ENCODE assay signal across 1 cellular context in the genomic region with DNA sequence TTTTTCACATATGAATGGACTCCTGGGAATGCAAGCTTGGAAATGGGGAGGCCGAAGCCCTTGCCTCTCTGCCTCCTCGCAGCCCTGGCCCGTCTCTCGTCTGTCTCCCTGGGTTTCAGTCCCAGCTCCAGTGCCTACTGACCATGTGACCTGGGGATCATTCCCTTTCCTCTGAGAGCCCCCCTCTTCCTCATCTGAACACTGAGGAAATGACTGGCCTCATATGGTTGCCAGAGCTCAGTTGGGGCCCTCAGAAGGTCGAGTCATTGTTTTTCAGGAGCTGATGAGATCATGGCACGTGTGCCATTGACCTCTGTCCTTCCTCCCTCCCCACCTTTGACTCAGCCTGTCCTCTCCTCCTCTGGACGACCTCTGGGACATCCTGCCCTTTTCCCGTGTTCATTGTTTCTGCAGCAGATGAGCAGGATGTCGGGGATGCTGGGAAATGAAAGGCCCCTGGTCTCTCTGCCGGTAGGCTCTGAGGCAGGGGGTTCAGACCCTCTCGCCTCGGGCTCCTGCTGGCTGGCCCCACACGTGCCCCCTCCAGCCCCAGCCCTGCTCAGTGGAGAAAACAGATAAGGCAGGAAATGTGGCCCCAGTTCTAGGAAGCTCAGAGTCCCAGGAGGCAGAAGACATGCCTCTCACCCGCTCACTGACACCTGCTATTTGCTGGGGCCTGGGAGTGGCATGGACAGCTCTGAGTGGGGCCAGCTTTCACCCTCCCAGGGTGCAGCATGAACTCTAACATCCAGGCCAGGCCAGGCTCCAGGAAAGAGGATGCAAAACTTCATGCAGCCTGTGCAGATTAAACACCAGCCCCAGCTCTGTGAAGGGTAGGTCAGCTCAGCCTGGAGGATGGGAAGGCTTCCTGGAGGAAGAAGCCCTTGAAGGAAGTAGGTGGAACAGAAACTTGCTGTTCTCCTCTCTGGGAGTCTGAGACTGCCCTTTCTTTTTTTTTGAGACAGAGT.
TF ChIP-seq lines count a peak whose summit lies in the region.

No MANE protein-coding gene starts in this region.

TF ChIP-seq in K562, 482 proteins besides CTCF, POLR2A, EP300 and RAD21 (continued from another document and continues in another):
- TF ChIP-seq, protein P1, sequence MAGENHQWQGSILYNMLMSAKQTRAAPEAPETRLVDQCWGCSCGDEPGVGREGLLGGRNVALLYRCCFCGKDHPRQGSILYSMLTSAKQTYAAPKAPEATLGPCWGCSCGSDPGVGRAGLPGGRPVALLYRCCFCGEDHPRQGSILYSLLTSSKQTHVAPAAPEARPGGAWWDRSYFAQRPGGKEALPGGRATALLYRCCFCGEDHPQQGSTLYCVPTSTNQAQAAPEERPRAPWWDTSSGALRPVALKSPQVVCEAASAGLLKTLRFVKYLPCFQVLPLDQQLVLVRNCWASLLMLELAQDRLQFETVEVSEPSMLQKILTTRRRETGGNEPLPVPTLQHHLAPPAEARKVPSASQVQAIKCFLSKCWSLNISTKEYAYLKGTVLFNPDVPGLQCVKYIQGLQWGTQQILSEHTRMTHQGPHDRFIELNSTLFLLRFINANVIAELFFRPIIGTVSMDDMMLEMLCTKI (IDR thresholded peaks at IDR 0.05; ENCODE audit: partially characterized antibody), result no peak
- peak; percentile 41; the same call in 1 of the 2 replicates for TF ChIP-seq GTF2E2 (tag; IDR thresholded peaks at IDR 0.05)
- TF ChIP-seq JUND (IDR thresholded peaks at IDR 0.05; ENCODE audit: borderline replicate concordance, low read depth, low read length), result peak; percentile 96
- TF ChIP-seq JUND (tag; IDR thresholded peaks at IDR 0.05; ENCODE audit: borderline replicate concordance, low read depth, low read length), result peak; percentile 98
- TF ChIP-seq RBBP5 (IDR thresholded peaks at IDR 0.05; ENCODE audit: borderline replicate concordance, insufficient read depth, low read length, poor library complexity, severe bottlenecking), result peak; percentile 55
- no peak; the same call in 1 of the 2 replicates for TF ChIP-seq POLR2H (tag; IDR thresholded peaks at IDR 0.05; ENCODE audit: low read depth)
- TF ChIP-seq PTRF (tag; IDR thresholded peaks at IDR 0.05), result no peak; the same call in 1 of the 2 replicates
- peak; percentile 90 for TF ChIP-seq FOSL1 (tag; conservative IDR thresholded peaks at IDR 0.05)
- TF ChIP-seq, protein P2, sequence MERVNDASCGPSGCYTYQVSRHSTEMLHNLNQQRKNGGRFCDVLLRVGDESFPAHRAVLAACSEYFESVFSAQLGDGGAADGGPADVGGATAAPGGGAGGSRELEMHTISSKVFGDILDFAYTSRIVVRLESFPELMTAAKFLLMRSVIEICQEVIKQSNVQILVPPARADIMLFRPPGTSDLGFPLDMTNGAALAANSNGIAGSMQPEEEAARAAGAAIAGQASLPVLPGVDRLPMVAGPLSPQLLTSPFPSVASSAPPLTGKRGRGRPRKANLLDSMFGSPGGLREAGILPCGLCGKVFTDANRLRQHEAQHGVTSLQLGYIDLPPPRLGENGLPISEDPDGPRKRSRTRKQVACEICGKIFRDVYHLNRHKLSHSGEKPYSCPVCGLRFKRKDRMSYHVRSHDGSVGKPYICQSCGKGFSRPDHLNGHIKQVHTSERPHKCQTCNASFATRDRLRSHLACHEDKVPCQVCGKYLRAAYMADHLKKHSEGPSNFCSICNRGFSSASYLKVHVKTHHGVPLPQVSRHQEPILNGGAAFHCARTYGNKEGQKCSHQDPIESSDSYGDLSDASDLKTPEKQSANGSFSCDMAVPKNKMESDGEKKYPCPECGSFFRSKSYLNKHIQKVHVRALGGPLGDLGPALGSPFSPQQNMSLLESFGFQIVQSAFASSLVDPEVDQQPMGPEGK (CRISPR knock-in tag; IDR thresholded peaks at IDR 0.05; ENCODE audit: borderline replicate concordance), result no peak; the same call in 1 of the 2 replicates
- TF ChIP-seq KDM1A (IDR thresholded peaks at IDR 0.05), result peak; percentile 73 to 77
- peak; percentile 80 for TF ChIP-seq MTA1 (IDR thresholded peaks at IDR 0.05; ENCODE audit: borderline replicate concordance)
- peak; percentile 94 for TF ChIP-seq DPF2 (IDR thresholded peaks at IDR 0.05)
- no peak for TF ChIP-seq ZNF445 (CRISPR knock-in tag; IDR thresholded peaks at IDR 0.05; ENCODE audit: low read depth)
- TF ChIP-seq GATAD2B (IDR thresholded peaks at IDR 0.05; ENCODE audit: borderline replicate concordance), result no peak
- no peak for TF ChIP-seq POLR3A (IDR thresholded peaks at IDR 0.05; ENCODE audit: borderline replicate concordance, extremely low read depth, insufficient read depth, insufficient read length)
- TF ChIP-seq, protein P3, sequence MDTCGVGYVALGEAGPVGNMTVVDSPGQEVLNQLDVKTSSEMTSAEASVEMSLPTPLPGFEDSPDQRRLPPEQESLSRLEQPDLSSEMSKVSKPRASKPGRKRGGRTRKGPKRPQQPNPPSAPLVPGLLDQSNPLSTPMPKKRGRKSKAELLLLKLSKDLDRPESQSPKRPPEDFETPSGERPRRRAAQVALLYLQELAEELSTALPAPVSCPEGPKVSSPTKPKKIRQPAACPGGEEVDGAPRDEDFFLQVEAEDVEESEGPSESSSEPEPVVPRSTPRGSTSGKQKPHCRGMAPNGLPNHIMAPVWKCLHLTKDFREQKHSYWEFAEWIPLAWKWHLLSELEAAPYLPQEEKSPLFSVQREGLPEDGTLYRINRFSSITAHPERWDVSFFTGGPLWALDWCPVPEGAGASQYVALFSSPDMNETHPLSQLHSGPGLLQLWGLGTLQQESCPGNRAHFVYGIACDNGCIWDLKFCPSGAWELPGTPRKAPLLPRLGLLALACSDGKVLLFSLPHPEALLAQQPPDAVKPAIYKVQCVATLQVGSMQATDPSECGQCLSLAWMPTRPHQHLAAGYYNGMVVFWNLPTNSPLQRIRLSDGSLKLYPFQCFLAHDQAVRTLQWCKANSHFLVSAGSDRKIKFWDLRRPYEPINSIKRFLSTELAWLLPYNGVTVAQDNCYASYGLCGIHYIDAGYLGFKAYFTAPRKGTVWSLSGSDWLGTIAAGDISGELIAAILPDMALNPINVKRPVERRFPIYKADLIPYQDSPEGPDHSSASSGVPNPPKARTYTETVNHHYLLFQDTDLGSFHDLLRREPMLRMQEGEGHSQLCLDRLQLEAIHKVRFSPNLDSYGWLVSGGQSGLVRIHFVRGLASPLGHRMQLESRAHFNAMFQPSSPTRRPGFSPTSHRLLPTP (IDR thresholded peaks at IDR 0.05; ENCODE audit: borderline replicate concordance, extremely low read depth, insufficient read length), result peak; percentile 31
- TF ChIP-seq ZC3H11A (IDR thresholded peaks at IDR 0.05; ENCODE audit: low read depth, low read length), result no peak
- TF ChIP-seq ZBTB1 (CRISPR knock-in tag; IDR thresholded peaks at IDR 0.05; ENCODE audit: borderline replicate concordance, low read depth), result no peak
- TF ChIP-seq ZNF174 (CRISPR knock-in tag; IDR thresholded peaks at IDR 0.05), result no peak
- TF ChIP-seq ADNP (tag; IDR thresholded peaks at IDR 0.05), result no peak
- TF ChIP-seq, protein P4, sequence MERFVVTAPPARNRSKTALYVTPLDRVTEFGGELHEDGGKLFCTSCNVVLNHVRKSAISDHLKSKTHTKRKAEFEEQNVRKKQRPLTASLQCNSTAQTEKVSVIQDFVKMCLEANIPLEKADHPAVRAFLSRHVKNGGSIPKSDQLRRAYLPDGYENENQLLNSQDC (CRISPR knock-in tag; IDR thresholded peaks at IDR 0.05), result no peak
- TF ChIP-seq RHOXF2B (CRISPR knock-in tag; conservative IDR thresholded peaks at IDR 0.05), result no peak
- TF ChIP-seq SMARCB1 (IDR thresholded peaks at IDR 0.05; ENCODE audit: insufficient read length, low read depth), result no peak
- TF ChIP-seq, protein P5, sequence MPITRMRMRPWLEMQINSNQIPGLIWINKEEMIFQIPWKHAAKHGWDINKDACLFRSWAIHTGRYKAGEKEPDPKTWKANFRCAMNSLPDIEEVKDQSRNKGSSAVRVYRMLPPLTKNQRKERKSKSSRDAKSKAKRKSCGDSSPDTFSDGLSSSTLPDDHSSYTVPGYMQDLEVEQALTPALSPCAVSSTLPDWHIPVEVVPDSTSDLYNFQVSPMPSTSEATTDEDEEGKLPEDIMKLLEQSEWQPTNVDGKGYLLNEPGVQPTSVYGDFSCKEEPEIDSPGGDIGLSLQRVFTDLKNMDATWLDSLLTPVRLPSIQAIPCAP (CRISPR knock-in tag; IDR thresholded peaks at IDR 0.05; ENCODE audit: borderline replicate concordance), result no peak
- no peak for TF ChIP-seq KDM4B (IDR thresholded peaks at IDR 0.05; ENCODE audit: borderline replicate concordance in 2 of 2, low read depth in 1 of 2)
- no peak for TF ChIP-seq ZNF121 (CRISPR knock-in tag; conservative IDR thresholded peaks at IDR 0.05)
- peak; percentile 90 for TF ChIP-seq BACH1 (tag; IDR thresholded peaks at IDR 0.05)
- TF ChIP-seq NELFE (IDR thresholded peaks at IDR 0.05; ENCODE audit: insufficient read depth, insufficient read length), result no peak
- peak; percentile 49; the same call in 1 of the 2 replicates for TF ChIP-seq GATA2 (CRISPR knock-in tag; IDR thresholded peaks at IDR 0.05)
- TF ChIP-seq ATF1 (CRISPR knock-in tag; IDR thresholded peaks at IDR 0.05), result no peak
- peak; percentile 88 for TF ChIP-seq ATF1 (tag; IDR thresholded peaks at IDR 0.05)
- no peak for TF ChIP-seq PHB (CRISPR knock-in tag; IDR thresholded peaks at IDR 0.05)
- no peak for TF ChIP-seq TCF7 (IDR thresholded peaks at IDR 0.05; ENCODE audit: borderline replicate concordance)
- no peak for TF ChIP-seq ZNF212 (CRISPR knock-in tag; IDR thresholded peaks at IDR 0.05)
- TF ChIP-seq, protein P6, sequence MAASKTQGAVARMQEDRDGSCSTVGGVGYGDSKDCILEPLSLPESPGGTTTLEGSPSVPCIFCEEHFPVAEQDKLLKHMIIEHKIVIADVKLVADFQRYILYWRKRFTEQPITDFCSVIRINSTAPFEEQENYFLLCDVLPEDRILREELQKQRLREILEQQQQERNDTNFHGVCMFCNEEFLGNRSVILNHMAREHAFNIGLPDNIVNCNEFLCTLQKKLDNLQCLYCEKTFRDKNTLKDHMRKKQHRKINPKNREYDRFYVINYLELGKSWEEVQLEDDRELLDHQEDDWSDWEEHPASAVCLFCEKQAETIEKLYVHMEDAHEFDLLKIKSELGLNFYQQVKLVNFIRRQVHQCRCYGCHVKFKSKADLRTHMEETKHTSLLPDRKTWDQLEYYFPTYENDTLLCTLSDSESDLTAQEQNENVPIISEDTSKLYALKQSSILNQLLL (CRISPR knock-in tag; IDR thresholded peaks at IDR 0.05; ENCODE audit: borderline replicate concordance), result no peak
- TF ChIP-seq, protein P7, sequence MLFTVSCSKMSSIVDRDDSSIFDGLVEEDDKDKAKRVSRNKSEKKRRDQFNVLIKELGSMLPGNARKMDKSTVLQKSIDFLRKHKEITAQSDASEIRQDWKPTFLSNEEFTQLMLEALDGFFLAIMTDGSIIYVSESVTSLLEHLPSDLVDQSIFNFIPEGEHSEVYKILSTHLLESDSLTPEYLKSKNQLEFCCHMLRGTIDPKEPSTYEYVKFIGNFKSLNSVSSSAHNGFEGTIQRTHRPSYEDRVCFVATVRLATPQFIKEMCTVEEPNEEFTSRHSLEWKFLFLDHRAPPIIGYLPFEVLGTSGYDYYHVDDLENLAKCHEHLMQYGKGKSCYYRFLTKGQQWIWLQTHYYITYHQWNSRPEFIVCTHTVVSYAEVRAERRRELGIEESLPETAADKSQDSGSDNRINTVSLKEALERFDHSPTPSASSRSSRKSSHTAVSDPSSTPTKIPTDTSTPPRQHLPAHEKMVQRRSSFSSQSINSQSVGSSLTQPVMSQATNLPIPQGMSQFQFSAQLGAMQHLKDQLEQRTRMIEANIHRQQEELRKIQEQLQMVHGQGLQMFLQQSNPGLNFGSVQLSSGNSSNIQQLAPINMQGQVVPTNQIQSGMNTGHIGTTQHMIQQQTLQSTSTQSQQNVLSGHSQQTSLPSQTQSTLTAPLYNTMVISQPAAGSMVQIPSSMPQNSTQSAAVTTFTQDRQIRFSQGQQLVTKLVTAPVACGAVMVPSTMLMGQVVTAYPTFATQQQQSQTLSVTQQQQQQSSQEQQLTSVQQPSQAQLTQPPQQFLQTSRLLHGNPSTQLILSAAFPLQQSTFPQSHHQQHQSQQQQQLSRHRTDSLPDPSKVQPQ (CRISPR knock-in tag; IDR thresholded peaks at IDR 0.05; ENCODE audit: borderline replicate concordance), result peak; percentile 58; the same call in 1 of the 2 replicates
- TF ChIP-seq FOS (IDR thresholded peaks at IDR 0.05; ENCODE audit: extremely low read depth, insufficient read length), result no peak
- no peak for TF ChIP-seq PML (IDR thresholded peaks at IDR 0.05; ENCODE audit: low read length)
- TF ChIP-seq POU5F1 (IDR thresholded peaks at IDR 0.05; ENCODE audit: borderline replicate concordance, low read depth, low read length, partially characterized antibody), result no peak
- no peak for TF ChIP-seq TCFL5 (CRISPR knock-in tag; conservative IDR thresholded peaks at IDR 0.05)
- peak; percentile 63 for TF ChIP-seq ZNF583 (CRISPR knock-in tag; IDR thresholded peaks at IDR 0.05)
- TF ChIP-seq GABPA (tag; conservative IDR thresholded peaks at IDR 0.05; ENCODE audit: low read depth), result peak; percentile 62; the same call in 1 of the 2 replicates
- TF ChIP-seq, protein P8, sequence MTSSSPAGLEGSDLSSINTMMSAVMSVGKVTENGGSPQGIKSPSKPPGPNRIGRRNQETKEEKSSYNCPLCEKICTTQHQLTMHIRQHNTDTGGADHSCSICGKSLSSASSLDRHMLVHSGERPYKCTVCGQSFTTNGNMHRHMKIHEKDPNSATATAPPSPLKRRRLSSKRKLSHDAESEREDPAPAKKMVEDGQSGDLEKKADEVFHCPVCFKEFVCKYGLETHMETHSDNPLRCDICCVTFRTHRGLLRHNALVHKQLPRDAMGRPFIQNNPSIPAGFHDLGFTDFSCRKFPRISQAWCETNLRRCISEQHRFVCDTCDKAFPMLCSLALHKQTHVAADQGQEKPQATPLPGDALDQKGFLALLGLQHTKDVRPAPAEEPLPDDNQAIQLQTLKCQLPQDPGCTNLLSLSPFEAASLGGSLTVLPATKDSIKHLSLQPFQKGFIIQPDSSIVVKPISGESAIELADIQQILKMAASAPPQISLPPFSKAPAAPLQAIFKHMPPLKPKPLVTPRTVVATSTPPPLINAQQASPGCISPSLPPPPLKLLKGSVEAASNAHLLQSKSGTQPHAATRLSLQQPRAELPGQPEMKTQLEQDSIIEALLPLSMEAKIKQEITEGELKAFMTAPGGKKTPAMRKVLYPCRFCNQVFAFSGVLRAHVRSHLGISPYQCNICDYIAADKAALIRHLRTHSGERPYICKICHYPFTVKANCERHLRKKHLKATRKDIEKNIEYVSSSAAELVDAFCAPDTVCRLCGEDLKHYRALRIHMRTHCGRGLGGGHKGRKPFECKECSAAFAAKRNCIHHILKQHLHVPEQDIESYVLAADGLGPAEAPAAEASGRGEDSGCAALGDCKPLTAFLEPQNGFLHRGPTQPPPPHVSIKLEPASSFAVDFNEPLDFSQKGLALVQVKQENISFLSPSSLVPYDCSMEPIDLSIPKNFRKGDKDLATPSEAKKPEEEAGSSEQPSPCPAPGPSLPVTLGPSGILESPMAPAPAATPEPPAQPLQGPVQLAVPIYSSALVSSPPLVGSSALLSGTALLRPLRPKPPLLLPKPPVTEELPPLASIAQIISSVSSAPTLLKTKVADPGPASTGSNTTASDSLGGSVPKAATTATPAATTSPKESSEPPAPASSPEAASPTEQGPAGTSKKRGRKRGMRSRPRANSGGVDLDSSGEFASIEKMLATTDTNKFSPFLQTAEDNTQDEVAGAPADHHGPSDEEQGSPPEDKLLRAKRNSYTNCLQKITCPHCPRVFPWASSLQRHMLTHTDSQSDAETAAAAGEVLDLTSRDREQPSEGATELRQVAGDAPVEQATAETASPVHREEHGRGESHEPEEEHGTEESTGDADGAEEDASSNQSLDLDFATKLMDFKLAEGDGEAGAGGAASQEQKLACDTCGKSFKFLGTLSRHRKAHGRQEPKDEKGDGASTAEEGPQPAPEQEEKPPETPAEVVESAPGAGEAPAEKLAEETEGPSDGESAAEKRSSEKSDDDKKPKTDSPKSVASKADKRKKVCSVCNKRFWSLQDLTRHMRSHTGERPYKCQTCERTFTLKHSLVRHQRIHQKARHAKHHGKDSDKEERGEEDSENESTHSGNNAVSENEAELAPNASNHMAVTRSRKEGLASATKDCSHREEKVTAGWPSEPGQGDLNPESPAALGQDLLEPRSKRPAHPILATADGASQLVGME (CRISPR knock-in tag; IDR thresholded peaks at IDR 0.05), result no peak
